8 cellular contexts compared by ENCODE assay signal in genomic region chr2:200308421-200309295, GRCh38. TPM values are rescaled to one million over a fixed set of nuclear protein-coding genes. Genes with fewer than 3 reads are reported as not detected.
DNase-seq lines count a peak whose midpoint lies in the region; ATAC-seq and TF ChIP-seq lines count a peak whose summit lies in the region.

No MANE protein-coding gene starts in this region.

- peaks cover 3% of the 10 kb centered on the region for H3K36me3 Mint-ChIP-seq in CD8-positive, alpha-beta T cell

- H3K9ac ChIP-seq in MM.1S (ENCODE audit: low read length) (peak overlapping the region; percentile 64; the same call in 1 of the 2 replicates), neural cell (ENCODE audit: low read length) (no peak overlapping the region)

- TF ChIP-seq RAD21 in neural cell (conservative IDR thresholded peaks at IDR 0.05) = no peak

- H3K79me2 ChIP-seq in MM.1S (ENCODE audit: low read length) (peaks cover 67% of the 10 kb centered on the region), neural cell (replicated peaks; ENCODE audit: insufficient read depth, low read length) (no peaks in the 10 kb centered on the region)

- DNase-seq in CD8-positive, alpha-beta T cell = no peak
- DNase-seq in MM.1S (no peak), coronary artery (ENCODE audit: low spot score) (no peak), NCI-H1092 treated with DMSO at 0.1 percent for 48 hours (lab: John Stamatoyannopoulos, UW) (no peak), OCI-M2 (lab: John Stamatoyannopoulos, UW; ENCODE audit: unreplicated experiment) (no peak), germinal center (ENCODE audit: low spot score) (no peak)
- no peak for DNase-seq in activated naive CD4-positive, alpha-beta T cell treated with Interleukin-2 at 50 U/mL for 16 hours

- no peaks in the 10 kb centered on the region for H3K27me3 ChIP-seq in CD8-positive, alpha-beta T cell (ENCODE audit: insufficient read depth, low read length)
- H3K27me3 ChIP-seq in MM.1S (replicated peaks; ENCODE audit: insufficient read depth, low read length) = no peaks in the 10 kb centered on the region
- H3K27me3 ChIP-seq in neural cell (ENCODE audit: insufficient read depth, low read depth, low read length) = peaks cover 18% of the 10 kb centered on the region

- H3K27ac Mint-ChIP-seq in CD8-positive, alpha-beta T cell = no peak overlapping the region

- no peaks in the 10 kb centered on the region for H4K20me1 ChIP-seq in MM.1S (ENCODE audit: insufficient read depth, low read length)
- H4K20me1 ChIP-seq in neural cell (ENCODE audit: insufficient read depth) = no peaks in the 10 kb centered on the region

- H3K36me3 ChIP-seq in CD8-positive, alpha-beta T cell (ENCODE audit: insufficient read depth, low read length) = no peaks in the 10 kb centered on the region
- H3K36me3 ChIP-seq in MM.1S (replicated peaks; ENCODE audit: insufficient read depth, low read length) (no peaks in the 10 kb centered on the region; the same call in 1 of the 2 replicates), neural cell (ENCODE audit: insufficient read depth, low read length) (no peaks in the 10 kb centered on the region)

- no peak for TF ChIP-seq EP300 in neural cell (conservative IDR thresholded peaks at IDR 0.05; ENCODE audit: poor library complexity, severe bottlenecking)

- H2AFZ ChIP-seq in MM.1S (ENCODE audit: low read length) (no peak overlapping the region), neural cell (ENCODE audit: low read depth, low read length) (no peak overlapping the region)

- H3F3A ChIP-seq in MM.1S (ENCODE audit: insufficient read depth, low read length) (peaks cover 14% of the 10 kb centered on the region), neural cell (ENCODE audit: insufficient read depth, low read length, poor library complexity, severe bottlenecking) (peaks cover 9% of the 10 kb centered on the region)

- peak overlapping the region; percentile 85 for H3K4me2 ChIP-seq in MM.1S (ENCODE audit: low read depth, low read length)
- peak overlapping the region; percentile 30 for H3K4me2 ChIP-seq in neural cell (ENCODE audit: low read length)

- no peaks in the 10 kb centered on the region for H3K9me2 ChIP-seq in MM.1S (replicated peaks; ENCODE audit: insufficient read depth, low read length)
- H3K9me2 ChIP-seq in neural cell (ENCODE audit: insufficient read depth, low read length) = no peaks in the 10 kb centered on the region

- H3K9me3 Mint-ChIP-seq in CD8-positive, alpha-beta T cell = no peaks in the 10 kb centered on the region

- intact Hi-C loops in CD8-positive, alpha-beta T cell (cut with DNase I, micrococcal nuclease) = no loop called here

- H3K9me3 ChIP-seq in CD8-positive, alpha-beta T cell (ENCODE audit: low read length) = no peaks in the 10 kb centered on the region
- H3K9me3 ChIP-seq in MM.1S (replicated peaks; ENCODE audit: insufficient read depth, low read length) (no peaks in the 10 kb centered on the region), neural cell (ENCODE audit: low read length) (no peaks in the 10 kb centered on the region)

- H3K4me3 ChIP-seq in CD8-positive, alpha-beta T cell (ENCODE audit: low read depth, low read length) = no peak overlapping the region
- peak overlapping the region; percentile 73 for H3K4me3 ChIP-seq in MM.1S (ENCODE audit: low read length)
- peak overlapping the region; percentile 98 for H3K4me3 ChIP-seq in coronary artery
- peak overlapping the region; percentile 72 for H3K4me3 ChIP-seq in neural cell (ENCODE audit: low read length)

- peaks cover 8% of the 10 kb centered on the region for H3K4me1 ChIP-seq in CD8-positive, alpha-beta T cell (ENCODE audit: insufficient read depth, low read length)
- peaks cover 19% of the 10 kb centered on the region for H3K4me1 ChIP-seq in MM.1S (ENCODE audit: low read length)

- TF ChIP-seq CTCF in CD8-positive, alpha-beta T cell (IDR thresholded peaks at IDR 0.05) = no peak
- TF ChIP-seq CTCF in MM.1S (IDR thresholded peaks at IDR 0.05; ENCODE audit: low read length) = no peak
- no peak for TF ChIP-seq CTCF in coronary artery (IDR thresholded peaks at IDR 0.05)
- TF ChIP-seq CTCF in neural cell (IDR thresholded peaks at IDR 0.05; ENCODE audit: poor library complexity, severe bottlenecking) = no peak

- peaks cover 11% of the 10 kb centered on the region for H3K4me1 Mint-ChIP-seq in CD8-positive, alpha-beta T cell (ENCODE audit: low read depth)

- peak overlapping the region; percentile 83 for H3K4me3 Mint-ChIP-seq in CD8-positive, alpha-beta T cell

- CTCF ChIA-PET in CD8-positive, alpha-beta T cell (lab: Charles Lee) = interaction anchor here (0.6 kb wide), 2 partner anchors 9 to 329 kb away, joined by 3 read pairs; no protein-coding TSS in a partner anchor

- peaks cover 47% of the 10 kb centered on the region for H3K27me3 Mint-ChIP-seq in CD8-positive, alpha-beta T cell (ENCODE audit: low read depth)

- POLR2A ChIA-PET in CD8-positive, alpha-beta T cell (lab: Charles Lee) = no interaction called here

- no peak overlapping the region for H3K27ac ChIP-seq in CD8-positive, alpha-beta T cell (ENCODE audit: low read depth, low read length)
- H3K27ac ChIP-seq in MM.1S (ENCODE audit: low read length) = peak overlapping the region; percentile 51; the same call in 1 of the 2 replicates
- peak overlapping the region; percentile 43 to 81 for H3K27ac ChIP-seq in coronary artery
- H3K27ac ChIP-seq in neural cell (ENCODE audit: low read length) = no peak overlapping the region

- no peak for ATAC-seq in CD8-positive, alpha-beta T cell

TF ChIP-seq in neural cell, 6 proteins besides CTCF, POLR2A, EP300 and RAD21:
- no peak for TF ChIP-seq POLR2AphosphoS5 (IDR thresholded peaks at IDR 0.05)
- no peak for TF ChIP-seq TAF1 (IDR thresholded peaks at IDR 0.05; ENCODE audit: low read depth)
- TF ChIP-seq EZH2 (IDR thresholded peaks at IDR 0.05; ENCODE audit: borderline replicate concordance, insufficient read depth, low read length, poor library complexity, severe bottlenecking) = no peak
- TF ChIP-seq MXI1 (conservative IDR thresholded peaks at IDR 0.05; ENCODE audit: poor library complexity, severe bottlenecking) = no peak
- no peak for TF ChIP-seq SMC3 (conservative IDR thresholded peaks at IDR 0.05; ENCODE audit: poor library complexity)
- TF ChIP-seq REST (IDR thresholded peaks at IDR 0.05; ENCODE audit: borderline replicate concordance) = no peak

RNA-seq across cellular contexts. Expression of gene SPATS2L, which starts 2.2 kb away (rescaled TPM):
- 1 to 10 TPM; 1.7 to 2.2 TPM for total RNA-seq in CD8-positive, alpha-beta T cell
- polyA plus RNA-seq in neural cell = 8.5 and 10.3 TPM in 2 replicates
- 11.2 and 12.4 TPM in 2 replicates for polyA minus RNA-seq in neural cell

Comparison
In these comparisons a context has a peak if more than half of its experiments do, and no peak if none do; other contexts are left out.
1. H3K27ac ChIP-seq: peak in MM.1S (single experiment) and coronary artery (2 of 2); none in CD8-positive, alpha-beta T cell (single experiment) and neural cell (single experiment).